In the genomic region with DNA sequence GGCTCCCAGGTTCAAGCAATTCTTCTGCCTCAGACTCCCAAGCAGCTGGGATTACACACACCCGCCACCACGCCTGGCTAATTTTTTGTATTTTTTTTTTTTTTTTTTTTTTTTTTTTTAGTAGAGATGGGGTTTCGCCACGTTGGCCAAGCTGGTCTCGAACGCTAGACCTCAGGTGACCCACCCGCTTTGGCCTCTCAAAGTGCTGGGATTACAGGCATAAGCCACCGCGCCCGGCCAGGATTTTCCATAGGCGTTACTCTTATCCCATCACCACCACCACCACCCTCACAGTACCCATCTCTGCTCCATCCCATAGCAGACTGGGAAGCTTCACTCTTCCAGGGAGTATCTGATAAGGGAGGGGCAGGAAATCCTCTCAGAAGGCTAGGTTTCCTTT, we compare ENCODE assay signal across 2 cellular contexts. TPM values are rescaled to one million over a fixed set of nuclear protein-coding genes. Genes with fewer than 3 reads are reported as not detected.
"Had no signal": no experiment of that assay in that cellular context is flagged by ENCODE, and none has a peak within 500 bp of the region (broad histone marks: within the 10 kb centered on the region; RNA-seq: fewer than 3 reads in every experiment).

No MANE protein-coding gene starts in this region.

RNA-seq across cellular contexts. Expression of gene TMEM130, which starts 3.8 kb away (rescaled TPM):
- total RNA-seq: GM23248, HT-29 had no signal
